ENCODE assay signal across 15 cellular contexts in genomic region chr15:31088672-31089360, GRCh38. TPM values are rescaled to one million over a fixed set of nuclear protein-coding genes. Genes with fewer than 3 reads are reported as not detected.
DNase-seq lines count a peak whose midpoint lies in the region; ATAC-seq and TF ChIP-seq lines count a peak whose summit lies in the region.
"Had no signal": no experiment of that assay in that cellular context is flagged by ENCODE, and none has a peak within 500 bp of the region (broad histone marks: within the 10 kb centered on the region; RNA-seq: fewer than 3 reads in every experiment).

No MANE protein-coding gene starts in this region.

- H3K36me3 Mint-ChIP-seq in GM23338 (ENCODE audit: low read depth) (no peaks in the 10 kb centered on the region), nephron progenitor cell (ENCODE audit: low read depth) (peaks cover 4% of the 10 kb centered on the region)
- H3K36me3 Mint-ChIP-seq: CD8-positive, alpha-beta T cell had no signal

- H3K27me3 ChIP-seq in GM23338 (ENCODE audit: insufficient read depth) (no peaks in the 10 kb centered on the region), testis (no peaks in the 10 kb centered on the region)
- H3K27me3 ChIP-seq: BLaER1 treated with 17β-estradiol and CSF1 and Interleukin-3, amounts not matched to agents 10 nM and 100 nM had no signal

- in situ Hi-C loops in SK-MEL-5 (cut with HindIII; ENCODE audit: low pct_unique_long_range_greater_than_20kb, low sequenced_read_pairs): no loop called here

- no peaks in the 10 kb centered on the region for H4K20me1 ChIP-seq in GM23338 (replicated peaks; ENCODE audit: insufficient read depth)
- H4K20me1 ChIP-seq: BLaER1 treated with 17β-estradiol and CSF1 and Interleukin-3, amounts not matched to agents 10 nM and 100 nM had no signal

- no peak for TF ChIP-seq POLR2A in testis (IDR thresholded peaks at IDR 0.05)

- peaks cover 4% of the 10 kb centered on the region for H3K27me3 Mint-ChIP-seq in GM23338 (ENCODE audit: insufficient read depth, low read depth, poor library complexity)
- H3K27me3 Mint-ChIP-seq in nephron progenitor cell (ENCODE audit: low read depth, poor library complexity): peaks cover 6% of the 10 kb centered on the region
- H3K27me3 Mint-ChIP-seq: B cell had no signal

- intact Hi-C loops in testis (cut with DNase I; ENCODE audit: low total_unique reads): no loop called here

- no peak overlapping the region for H3K4me3 ChIP-seq in GM23338
- H3K4me3 ChIP-seq in testis: peak overlapping the region in 1 of 2 donors; percentile 2
- H3K4me3 ChIP-seq: BLaER1 treated with 17β-estradiol and CSF1 and Interleukin-3, amounts not matched to agents 10 nM and 100 nM; HAP-1 had no signal

- H3K79me2 ChIP-seq in GM23338 (replicated peaks; ENCODE audit: insufficient read depth): no peaks in the 10 kb centered on the region

- peak overlapping the region; percentile 56; the same call in 1 of the 2 replicates for H2AFZ ChIP-seq in GM23338

- 0 out of 3 replicates have a peak, but pooled peaks cover 3% of the 10 kb centered on the region for H3K9me3 Mint-ChIP-seq in GM23338
- peaks cover 8% of the 10 kb centered on the region for H3K9me3 Mint-ChIP-seq in nephron progenitor cell
- H3K9me3 Mint-ChIP-seq: CD8-positive, alpha-beta T cell had no signal

- H3K36me3 ChIP-seq in GM23338 (ENCODE audit: insufficient read depth) (no peaks in the 10 kb centered on the region), testis (ENCODE audit: low read depth, missing control alignments) (no peaks in the 10 kb centered on the region)
- H3K36me3 ChIP-seq: BLaER1 treated with 17β-estradiol and CSF1 and Interleukin-3, amounts not matched to agents 10 nM and 100 nM; HAP-1 had no signal

- ATAC-seq in GM23338 (no peak), GM19463 (IDR thresholded peaks at IDR 0.05; ENCODE audit: unreplicated experiment) (no peak)
- ATAC-seq: CD8-positive, alpha-beta T cell had no signal

- no peaks in the 10 kb centered on the region for H3K9me3 ChIP-seq in testis
- H3K9me3 ChIP-seq: HAP-1 had no signal

- H3K4me1 Mint-ChIP-seq in GM23338: no peaks in the 10 kb centered on the region; the same call in 2 of the 3 replicates
- H3K4me1 Mint-ChIP-seq in nephron progenitor cell: peaks cover 57% of the 10 kb centered on the region

- H3F3A ChIP-seq in GM23338 (replicated peaks; ENCODE audit: low read depth): no peaks in the 10 kb centered on the region

- H3K4me3 Mint-ChIP-seq in GM23338 (no peak overlapping the region), nephron progenitor cell (no peak overlapping the region)
- H3K4me3 Mint-ChIP-seq: B cell; CD8-positive, alpha-beta T cell had no signal

- 60 to 82% methylated on average over 21 of the region's 21 CpGs for WGBS in testis, 2 donors

- no peaks in the 10 kb centered on the region for H3K4me1 ChIP-seq in GM23338 (ENCODE audit: insufficient read depth)
- no peaks in the 10 kb centered on the region for H3K4me1 ChIP-seq in testis
- H3K4me1 ChIP-seq: HAP-1 had no signal

- H3K9me2 ChIP-seq in GM23338 (ENCODE audit: insufficient read depth): no peaks in the 10 kb centered on the region

- no peak overlapping the region for H3K4me2 ChIP-seq in GM23338
- H3K4me2 ChIP-seq: BLaER1 treated with 17β-estradiol and CSF1 and Interleukin-3, amounts not matched to agents 10 nM and 100 nM had no signal

- no peak for DNase-seq in GM23338 (ENCODE audit: low spot score)
- DNase-seq in SK-MEL-5 (ENCODE audit: low read depth, low spot score): peak; percentile 20
- DNase-seq in nephron progenitor cell: no peak
- DNase-seq in testis: peak; percentile 26
- DNase-seq in NCI-H748 (lab: John Stamatoyannopoulos, UW; ENCODE audit: unreplicated experiment): no peak
- DNase-seq: Calu3; CD8-positive, alpha-beta T cell; DMS79 treated with DMSO at 0.1 percent for 48 hours; GF-D8 had no signal

- H3K27ac ChIP-seq in GM23338 (ENCODE audit: low read depth) (no peak overlapping the region), testis (no peak overlapping the region)
- H3K27ac ChIP-seq: BLaER1 treated with 17β-estradiol and CSF1 and Interleukin-3, amounts not matched to agents 10 nM and 100 nM had no signal

- no peak overlapping the region for H3K27ac Mint-ChIP-seq in GM23338
- H3K27ac Mint-ChIP-seq in nephron progenitor cell: peak overlapping the region; percentile 66
- H3K27ac Mint-ChIP-seq: B cell; CD8-positive, alpha-beta T cell had no signal

- TF ChIP-seq CTCF in GM23338 (conservative IDR thresholded peaks at IDR 0.05; ENCODE audit: low read depth in 2 of 2) (no peak), nephron progenitor cell (IDR thresholded peaks at IDR 0.05) (no peak), testis (IDR thresholded peaks at IDR 0.05) (no peak)

TF ChIP-seq in GM23338, 12 proteins besides CTCF, POLR2A, EP300 and RAD21 (continues in another document):
- no peak for TF ChIP-seq EZH2phosphoT487 (IDR thresholded peaks at IDR 0.05; ENCODE audit: unreplicated experiment)
- TF ChIP-seq NANOG (IDR thresholded peaks at IDR 0.05; ENCODE audit: borderline replicate concordance): no peak
- no peak for TF ChIP-seq ETS1 (IDR thresholded peaks at IDR 0.05)
- TF ChIP-seq EZH2 (IDR thresholded peaks at IDR 0.05; ENCODE audit: low read depth, unreplicated experiment): no peak
- no peak for TF ChIP-seq ZNF114 (CRISPR knock-in tag; IDR thresholded peaks at IDR 0.05)
- TF ChIP-seq CREB1 (CRISPR knock-in tag; IDR thresholded peaks at IDR 0.05; ENCODE audit: low read depth): no peak

RNA-seq across cellular contexts. Expression of gene TRPM1, which starts 12.7 kb away (rescaled TPM):
- total RNA-seq in GM23338 (2014; rRNA removed; shearing (Covaris generic)): not detected in 2 replicates
- 0.17 and 0.19 TPM in 2 replicates for polyA plus RNA-seq in GM23338 (2016; fragmentation: Nextera tagmentation; extraction: Ambion mirVana)
- 105 and 109 TPM in 2 replicates for total RNA-seq in SK-MEL-5 (2014; rRNA removed; shearing (Covaris generic))
- polyA plus RNA-seq in SK-MEL-5 (2015; cell fraction: cytosol; rRNA removed): 39.4 and 50.7 TPM in 2 replicates
- 171 and 236 TPM in 2 replicates for polyA plus RNA-seq in SK-MEL-5 (2015; cell fraction: nucleus; rRNA removed)
- total RNA-seq in testis: 1 to 10 TPM; 3.6 to 4.4 TPM
- 4.4 TPM for polyA plus RNA-seq in testis (ENCODE audit: insufficient read depth, low read depth, low replicate concordance)
- total RNA-seq: A172; B cell; Calu3; CD8-positive, alpha-beta T cell; H4 had no signal

Comparison
In these comparisons a context has a peak if more than half of its experiments do, and no peak if none do; other contexts are left out.
1. DNase-seq: peak in SK-MEL-5 (single experiment) and testis (single experiment); none in GM23338 (single experiment), nephron progenitor cell (single experiment) and NCI-H748 (single experiment).
2. RNA of gene TRPM1, which starts 12.7 kb away (total RNA-seq): 105 to 109 TPM in SK-MEL-5; 3.6 to 4.4 TPM in testis and not detected in GM23338; every median in the first group is over 10 times any median in the second.